Comparison of ENCODE assay signal across 1 cellular context in genomic region chr5:140338336-140338735, GRCh38.
TF ChIP-seq lines count a peak whose summit lies in the region.

No MANE protein-coding gene starts in this region.

TF ChIP-seq in A549, 52 proteins besides CTCF, POLR2A, EP300 and RAD21 (continued from another document):
- TF ChIP-seq, protein P1, sequence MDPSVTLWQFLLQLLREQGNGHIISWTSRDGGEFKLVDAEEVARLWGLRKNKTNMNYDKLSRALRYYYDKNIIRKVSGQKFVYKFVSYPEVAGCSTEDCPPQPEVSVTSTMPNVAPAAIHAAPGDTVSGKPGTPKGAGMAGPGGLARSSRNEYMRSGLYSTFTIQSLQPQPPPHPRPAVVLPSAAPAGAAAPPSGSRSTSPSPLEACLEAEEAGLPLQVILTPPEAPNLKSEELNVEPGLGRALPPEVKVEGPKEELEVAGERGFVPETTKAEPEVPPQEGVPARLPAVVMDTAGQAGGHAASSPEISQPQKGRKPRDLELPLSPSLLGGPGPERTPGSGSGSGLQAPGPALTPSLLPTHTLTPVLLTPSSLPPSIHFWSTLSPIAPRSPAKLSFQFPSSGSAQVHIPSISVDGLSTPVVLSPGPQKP (IDR thresholded peaks at IDR 0.05; ENCODE audit: low read depth, low read length), result no peak
- TF ChIP-seq MAFK (IDR thresholded peaks at IDR 0.05; ENCODE audit: partially characterized antibody) (no peak), KDM1A (IDR thresholded peaks at IDR 0.05; ENCODE audit: low read depth) (no peak)
